ENCODE assay signal across 26 cellular contexts in genomic region chr21:40531421-40531820, GRCh38.
DNase-seq lines count a peak whose midpoint lies in the region; ATAC-seq and TF ChIP-seq lines count a peak whose summit lies in the region.
"Had no signal": no experiment of that assay in that cellular context is flagged by ENCODE, and none has a peak within 500 bp of the region (broad histone marks: within the 10 kb centered on the region; RNA-seq: fewer than 3 reads in every experiment).

No MANE protein-coding gene starts in this region.

- H2BK12ac ChIP-seq in trophoblast cell (ENCODE audit: low read length) = no peak overlapping the region

- no peaks in the 10 kb centered on the region for H3K79me2 ChIP-seq in GM23338 (replicated peaks; ENCODE audit: insufficient read depth)
- H3K79me2 ChIP-seq in trophoblast cell (ENCODE audit: control insufficient read depth, insufficient read depth, low read length, poor library complexity) = no peaks in the 10 kb centered on the region

- H3K14ac ChIP-seq in trophoblast cell (ENCODE audit: low read length) = no peak overlapping the region

- no peak overlapping the region for H4K91ac ChIP-seq in trophoblast cell (ENCODE audit: low read depth, low read length)

- no CpG with 5 or more reads among the region's 2 CpGs for WGBS in trophoblast cell (ENCODE audit: extremely low coverage, insufficient coverage, insufficient read length)

- H3K4me1 Mint-ChIP-seq in GM23338 = no peaks in the 10 kb centered on the region
- H3K4me1 Mint-ChIP-seq in activated naive CD4-positive, alpha-beta T cell treated with anti-CD3 and anti-CD28 coated beads, Interleukin-2, amount 10 ng/mL, durations not matched to agents 7 days and 5 days = no peaks in the 10 kb centered on the region
- H3K4me1 Mint-ChIP-seq: IgD-negative memory B cell had no signal

- no peak overlapping the region for H4K12ac ChIP-seq in trophoblast cell (ENCODE audit: low read depth, low read length)

- H2BK120ac ChIP-seq in trophoblast cell (ENCODE audit: insufficient read depth, low read length, poor library complexity) = no peak overlapping the region

- H3K4ac ChIP-seq in trophoblast cell (ENCODE audit: low read depth, low read length) = no peak overlapping the region

- H3K4me3 ChIP-seq in GM23338 (no peak overlapping the region), trophoblast cell (ENCODE audit: low read depth, low read length) (no peak overlapping the region), coronary artery (no peak overlapping the region)
- H3K4me3 ChIP-seq: A549 had no signal

- ATAC-seq in GM23338 = no peak
- no peak for ATAC-seq in foreskin keratinocyte
- ATAC-seq: A549; CD8-positive, alpha-beta T cell; PC-3 had no signal

- no peak overlapping the region for H3K18ac ChIP-seq in trophoblast cell (ENCODE audit: low read length)

- H3K9me3 ChIP-seq in trophoblast cell (ENCODE audit: insufficient read depth, low read depth, low read length) = peaks cover 2% of the 10 kb centered on the region
- H3K9me3 ChIP-seq: A549, Caco-2, SK-N-SH had no signal

- DNase-seq in GM23338 (ENCODE audit: low spot score) (peak; percentile 2), amniotic stem cell (lab: John Stamatoyannopoulos, UW) (peak; percentile 15), foreskin keratinocyte (peak; percentile 4 to 27), trophoblast cell (peak; percentile 59 to 85), NCI-H1417 treated with DMSO at 0.1 percent for 48 hours (lab: John Stamatoyannopoulos, UW) (no peak), coronary artery (ENCODE audit: low spot score) (no peak)
- no peak for DNase-seq in activated naive CD4-positive, alpha-beta T cell treated with anti-CD3 and anti-CD28 coated beads, Interleukin-2, amount 10 ng/mL, durations not matched to agents 7 days and 5 days
- DNase-seq: Caco-2; CD8-positive, alpha-beta T cell; DMS79 treated with DMSO at 0.1 percent for 48 hours; GOT3; HCEC 1CT; NCI-H1092 treated with DMSO at 0.1 percent for 48 hours; NCI-H146; NCI-H1930; NCI-H446; NCI-H524 treated with DMSO at 0.1 percent for 48 hours; NCI-H774; PC-3; SK-N-SH; SW 1271 had no signal

- peaks cover 93% of the 10 kb centered on the region for H3K9me3 Mint-ChIP-seq in GM23338
- peaks cover 27% of the 10 kb centered on the region for H3K9me3 Mint-ChIP-seq in activated naive CD4-positive, alpha-beta T cell treated with anti-CD3 and anti-CD28 coated beads, Interleukin-2, amount 10 ng/mL, durations not matched to agents 7 days and 5 days

- peaks cover 14% of the 10 kb centered on the region for H3K36me3 Mint-ChIP-seq in GM23338 (ENCODE audit: low read depth)
- no peaks in the 10 kb centered on the region for H3K36me3 Mint-ChIP-seq in activated naive CD4-positive, alpha-beta T cell treated with anti-CD3 and anti-CD28 coated beads, Interleukin-2, amount 10 ng/mL, durations not matched to agents 7 days and 5 days
- H3K36me3 Mint-ChIP-seq: CD8-positive, alpha-beta T cell; IgD-negative memory B cell had no signal

- H3K9ac ChIP-seq in trophoblast cell (ENCODE audit: low read length) = no peak overlapping the region
- H3K9ac ChIP-seq: KMS-11, SK-N-SH had no signal

- peaks cover 6% of the 10 kb centered on the region for H3K27me3 Mint-ChIP-seq in GM23338 (ENCODE audit: insufficient read depth, low read depth, poor library complexity)
- no peaks in the 10 kb centered on the region for H3K27me3 Mint-ChIP-seq in activated naive CD4-positive, alpha-beta T cell treated with anti-CD3 and anti-CD28 coated beads, Interleukin-2, amount 10 ng/mL, durations not matched to agents 7 days and 5 days
- H3K27me3 Mint-ChIP-seq: IgD-negative memory B cell had no signal

- no peak overlapping the region for H2BK5ac ChIP-seq in trophoblast cell (ENCODE audit: low read depth, low read length, poor library complexity)

- H4K20me1 ChIP-seq in GM23338 (replicated peaks; ENCODE audit: insufficient read depth) = no peaks in the 10 kb centered on the region

- no peak overlapping the region for H3K4me2 ChIP-seq in GM23338
- H3K4me2 ChIP-seq in trophoblast cell (ENCODE audit: low read length) = no peak overlapping the region
- H3K4me2 ChIP-seq: A549, KMS-11, SK-N-SH had no signal

- no peaks in the 10 kb centered on the region for H3K9me2 ChIP-seq in GM23338 (ENCODE audit: insufficient read depth)
- H3K9me2 ChIP-seq: SK-N-SH had no signal

- no peak overlapping the region for H4K8ac ChIP-seq in trophoblast cell (ENCODE audit: low read depth, low read length)

- no peak overlapping the region for H2AK5ac ChIP-seq in trophoblast cell (ENCODE audit: low read length)

- no peaks in the 10 kb centered on the region for H3K79me1 ChIP-seq in trophoblast cell (ENCODE audit: low read length)

- no peaks in the 10 kb centered on the region for H3F3A ChIP-seq in GM23338 (replicated peaks; ENCODE audit: low read depth)

- H3K4me3 Mint-ChIP-seq in GM23338 = no peak overlapping the region
- no peak overlapping the region for H3K4me3 Mint-ChIP-seq in activated naive CD4-positive, alpha-beta T cell treated with anti-CD3 and anti-CD28 coated beads, Interleukin-2, amount 10 ng/mL, durations not matched to agents 7 days and 5 days
- H3K4me3 Mint-ChIP-seq: CD8-positive, alpha-beta T cell; IgD-negative memory B cell had no signal

- CTCF ChIA-PET in activated naive CD4-positive, alpha-beta T cell treated with anti-CD3 and anti-CD28 coated beads, Interleukin-2, amount 10 ng/mL, durations not matched to agents 7 days and 5 days (lab: Charles Lee) = no interaction called here

- H3K27ac Mint-ChIP-seq in GM23338 = no peak overlapping the region
- H3K27ac Mint-ChIP-seq in activated naive CD4-positive, alpha-beta T cell treated with anti-CD3 and anti-CD28 coated beads, Interleukin-2, amount 10 ng/mL, durations not matched to agents 7 days and 5 days = no peak overlapping the region
- H3K27ac Mint-ChIP-seq: CD8-positive, alpha-beta T cell; IgD-negative memory B cell had no signal

- H2AFZ ChIP-seq in GM23338 = no peak overlapping the region
- no peak overlapping the region for H2AFZ ChIP-seq in trophoblast cell (ENCODE audit: insufficient read depth, low read length, poor library complexity)

- H3K36me3 ChIP-seq in GM23338 (ENCODE audit: insufficient read depth) (peaks cover 3% of the 10 kb centered on the region; the same call in 1 of the 2 replicates), trophoblast cell (ENCODE audit: control insufficient read depth in 1 of 2, insufficient read depth in 2 of 2, low read length in 2 of 2) (no peaks in the 10 kb centered on the region)

- H3K27me3 ChIP-seq in GM23338 (ENCODE audit: insufficient read depth) = no peaks in the 10 kb centered on the region
- H3K27me3 ChIP-seq in foreskin keratinocyte = no peaks in the 10 kb centered on the region
- H3K27me3 ChIP-seq in trophoblast cell (ENCODE audit: insufficient read depth, low read length) = no peaks in the 10 kb centered on the region

- TF ChIP-seq CTCF in GM23338 (conservative IDR thresholded peaks at IDR 0.05; ENCODE audit: low read depth in 2 of 2) = no peak
- no peak for TF ChIP-seq CTCF in foreskin keratinocyte (conservative IDR thresholded peaks at IDR 0.05)
- no peak for TF ChIP-seq CTCF in coronary artery (IDR thresholded peaks at IDR 0.05)

- no peak overlapping the region for H3K23ac ChIP-seq in trophoblast cell (ENCODE audit: low read length)

- no peak overlapping the region for H3K27ac ChIP-seq in GM23338 (ENCODE audit: low read depth)
- H3K27ac ChIP-seq in foreskin keratinocyte = no peak overlapping the region
- H3K27ac ChIP-seq in trophoblast cell (ENCODE audit: low read depth, low read length) = no peak overlapping the region
- no peak overlapping the region for H3K27ac ChIP-seq in coronary artery
- H3K27ac ChIP-seq: A549, C4-2B, HL-60, KMS-11 had no signal

- H3K4me1 ChIP-seq in GM23338 (ENCODE audit: insufficient read depth) = no peaks in the 10 kb centered on the region
- no peaks in the 10 kb centered on the region for H3K4me1 ChIP-seq in foreskin keratinocyte
- peaks cover 3 to 6% of the 10 kb centered on the region in 2 experiments for H3K4me1 ChIP-seq in trophoblast cell (ENCODE audit: control insufficient read depth in 1 of 2, insufficient read depth in 2 of 2, low read length in 2 of 2)
- H3K4me1 ChIP-seq: A549, Caco-2 had no signal

TF ChIP-seq in GM23338, 12 proteins besides CTCF, POLR2A, EP300 and RAD21:
- TF ChIP-seq REST (IDR thresholded peaks at IDR 0.05; ENCODE audit: unreplicated experiment) = no peak
- no peak for TF ChIP-seq CREB1 (CRISPR knock-in tag; IDR thresholded peaks at IDR 0.05; ENCODE audit: low read depth)
- no peak for TF ChIP-seq JUNB (IDR thresholded peaks at IDR 0.05; ENCODE audit: unreplicated experiment)
- no peak for TF ChIP-seq POLR2AphosphoS5 (IDR thresholded peaks at IDR 0.05; ENCODE audit: low read depth)
- TF ChIP-seq STAT1 (IDR thresholded peaks at IDR 0.05; ENCODE audit: unreplicated experiment) = no peak
- no peak for TF ChIP-seq ZNF114 (CRISPR knock-in tag; IDR thresholded peaks at IDR 0.05)

Comparison
In these comparisons a context has a peak if more than half of its experiments do, and no peak if none do; other contexts are left out.
1. DNase-seq: peak in GM23338 (single experiment), amniotic stem cell (single experiment), foreskin keratinocyte (2 of 2) and trophoblast cell (2 of 2); none in NCI-H1417 treated with DMSO at 0.1 percent for 48 hours (single experiment), coronary artery (single experiment) and activated naive CD4-positive, alpha-beta T cell treated with anti-CD3 and anti-CD28 coated beads, Interleukin-2, amount 10 ng/mL, durations not matched to agents 7 days and 5 days (single experiment).